In genomic region chr7:90690159-90690858, GRCh38 we compare ENCODE assay signal across 20 cellular contexts.
DNase-seq lines count a peak whose midpoint lies in the region; ATAC-seq and TF ChIP-seq lines count a peak whose summit lies in the region.
"Had no signal": no experiment of that assay in that cellular context is flagged by ENCODE, and none has a peak within 500 bp of the region (broad histone marks: within the 10 kb centered on the region; RNA-seq: fewer than 3 reads in every experiment).

No MANE protein-coding gene starts in this region.

- H3K27ac Mint-ChIP-seq in activated B cell treated with CpG ODN at 0.5 μM for 24 hours = no peak overlapping the region
- H3K27ac Mint-ChIP-seq: progenitor cell of endocrine pancreas; T-helper 1 cell treated with Interleukin-12 subunit alpha and Interleukin-12 subunit beta and Interleukin-4 antibody, amounts not matched to agents 30 μg/mL and 1 μg/mL, for 36 hours had no signal

- WGBS in smooth muscle cell (ENCODE audit: low lambda C conversion rate) = 98% methylated on average over 3 of the region's 3 CpGs

- H3K9ac ChIP-seq in smooth muscle cell (ENCODE audit: low read depth) = no peak overlapping the region

- no peaks in the 10 kb centered on the region for H3K9me3 Mint-ChIP-seq in activated B cell treated with CpG ODN at 0.5 μM for 24 hours
- H3K9me3 Mint-ChIP-seq: T-helper 1 cell treated with Interleukin-12 subunit alpha and Interleukin-12 subunit beta and Interleukin-4 antibody, amounts not matched to agents 30 μg/mL and 1 μg/mL, for 36 hours had no signal

- H3K27me3 Mint-ChIP-seq in activated B cell treated with CpG ODN at 0.5 μM for 24 hours = no peaks in the 10 kb centered on the region
- H3K27me3 Mint-ChIP-seq: progenitor cell of endocrine pancreas had no signal

- POLR2A ChIA-PET in activated B cell treated with CpG ODN at 0.5 μM for 24 hours (lab: Charles Lee) = interaction anchor here (0.6 to 1.4 kb wide), 3 partner anchors 9 to 33 kb away, joined by 3 read pairs; no protein-coding TSS in a partner anchor

- CTCF ChIA-PET in activated B cell treated with CpG ODN at 0.5 μM for 24 hours (lab: Charles Lee) = interaction anchor here (0.8 to 1.7 kb wide), 6 partner anchors 19 to 347 kb away, joined by 3 to 18 read pairs (median 4); no protein-coding TSS in a partner anchor

- DNase-seq in GM12865 (ENCODE audit: low read depth) (no peak), activated B cell treated with CpG ODN at 0.5 μM for 24 hours (no peak), NCI-H526 (lab: John Stamatoyannopoulos, UW) (no peak), NCI-H82 (lab: John Stamatoyannopoulos, UW) (no peak), smooth muscle cell (lab: John Stamatoyannopoulos, UW; ENCODE audit: unreplicated experiment) (no peak), A172 (ENCODE audit: low spot score) (no peak)
- DNase-seq: activated naive CD4-positive, alpha-beta T cell; Caco-2; foreskin melanocyte; left ventricle myocardium inferior; MG63; NCI-H2029 treated with DMSO at 0.1 percent for 48 hours; NCI-H510A treated with DMSO at 0.1 percent for 48 hours; Peyer's patch; stomach had no signal

- no peaks in the 10 kb centered on the region for H3K36me3 Mint-ChIP-seq in activated B cell treated with CpG ODN at 0.5 μM for 24 hours (ENCODE audit: low read depth)

- no peaks in the 10 kb centered on the region for H3K27me3 ChIP-seq in smooth muscle cell (ENCODE audit: low read depth)
- H3K27me3 ChIP-seq: ascending aorta, MG63, Peyer's patch, stomach had no signal

- H3K4me3 ChIP-seq in GM12865 (ENCODE audit: low read depth, low read length) (no peak overlapping the region), smooth muscle cell (no peak overlapping the region)
- H3K4me3 ChIP-seq: ascending aorta, left ventricle myocardium inferior, MG63, Peyer's patch, stomach had no signal

- H3K36me3 ChIP-seq in smooth muscle cell (ENCODE audit: low read depth) = no peaks in the 10 kb centered on the region
- H3K36me3 ChIP-seq: ascending aorta, left ventricle myocardium inferior, MG63, Peyer's patch, stomach had no signal

- H3K27ac ChIP-seq in smooth muscle cell (ENCODE audit: low read depth) = no peak overlapping the region
- H3K27ac ChIP-seq: ascending aorta, left ventricle myocardium inferior, Peyer's patch, stomach had no signal

- no peak overlapping the region for H3K4me2 ChIP-seq in smooth muscle cell

- ATAC-seq in GM19455 (IDR thresholded peaks at IDR 0.05; ENCODE audit: unreplicated experiment) (peak; percentile 70), HG03064 (IDR thresholded peaks at IDR 0.05; ENCODE audit: low read depth, unreplicated experiment) (peak; percentile 83), activated B cell treated with CpG ODN at 0.5 μM for 24 hours (ENCODE audit: low read depth) (peak; percentile 65)

- H3K4me1 Mint-ChIP-seq in activated B cell treated with CpG ODN at 0.5 μM for 24 hours = peaks cover 44% of the 10 kb centered on the region

- peaks cover 5% of the 10 kb centered on the region for H3K79me2 ChIP-seq in smooth muscle cell (ENCODE audit: low read depth)

- TF ChIP-seq CTCF in GM12865 (IDR thresholded peaks at IDR 0.05; ENCODE audit: insufficient read depth, low read depth, low read length, missing control alignments) = peak; percentile 24
- no peak for TF ChIP-seq CTCF in activated B cell treated with CpG ODN at 0.5 μM for 24 hours (IDR thresholded peaks at IDR 0.05)
- no peak for TF ChIP-seq CTCF in smooth muscle cell (IDR thresholded peaks at IDR 0.05; ENCODE audit: borderline replicate concordance, insufficient read depth, poor library complexity, severe bottlenecking)

- H2AFZ ChIP-seq in smooth muscle cell (ENCODE audit: low read depth) = no peak overlapping the region

- no peaks in the 10 kb centered on the region for H4K20me1 ChIP-seq in smooth muscle cell (ENCODE audit: low read depth)

- intact Hi-C loops in activated B cell treated with CpG ODN at 0.5 μM for 24 hours (cut with micrococcal nuclease) = loop anchor here (1.0 to 5.0 kb wide), 5 partner anchors 19 to 1757 kb away; partner anchors contain the start of genes GATAD1 and MTERF1

- no peaks in the 10 kb centered on the region for H3K9me3 ChIP-seq in smooth muscle cell (replicated peaks; ENCODE audit: low read depth)
- H3K9me3 ChIP-seq: ascending aorta, Caco-2, left ventricle myocardium inferior, MG63, Peyer's patch, stomach had no signal

- H3K4me3 Mint-ChIP-seq in activated B cell treated with CpG ODN at 0.5 μM for 24 hours = no peak overlapping the region
- H3K4me3 Mint-ChIP-seq: T-helper 1 cell treated with Interleukin-12 subunit alpha and Interleukin-12 subunit beta and Interleukin-4 antibody, amounts not matched to agents 30 μg/mL and 1 μg/mL, for 36 hours had no signal

- no peaks in the 10 kb centered on the region for H3F3A ChIP-seq in smooth muscle cell (ENCODE audit: low read depth)

- peaks cover 15% of the 10 kb centered on the region for H3K4me1 ChIP-seq in smooth muscle cell (ENCODE audit: low read depth)
- H3K4me1 ChIP-seq: ascending aorta, Peyer's patch had no signal
